Comparison of ENCODE assay signal across 13 cellular contexts in genomic region chr19:45254044-45254531, GRCh38. TPM values are rescaled to one million over a fixed set of nuclear protein-coding genes. Genes with fewer than 3 reads are reported as not detected.
DNase-seq lines count a peak whose midpoint lies in the region; ATAC-seq, FAIRE-seq and TF ChIP-seq lines count a peak whose summit lies in the region.
"Had no signal": no experiment of that assay in that cellular context is flagged by ENCODE, and none has a peak within 500 bp of the region (broad histone marks: within the 10 kb centered on the region; RNA-seq: fewer than 3 reads in every experiment).

No MANE protein-coding gene starts in this region.

- no peak overlapping the region for H3K27ac Mint-ChIP-seq in activated T-helper 1 cell treated with anti-CD3 and anti-CD28 coated beads, Interleukin-12 subunit alpha, Interleukin-12 subunit beta, Interleukin-2, Interleukin-4 antibody, amounts not matched to agents 30 ng/mL and 10 ng/mL and 1 ng/mL, durations not matched to agents 14 hours and 24 hours and 36 hours
- H3K27ac Mint-ChIP-seq: T-helper 1 cell treated with Interleukin-12 subunit alpha and Interleukin-12 subunit beta and Interleukin-4 antibody, amounts not matched to agents 30 μg/mL and 1 μg/mL, for 36 hours had no signal

- no peak for ATAC-seq in HG03175 (IDR thresholded peaks at IDR 0.05; ENCODE audit: unreplicated experiment)
- ATAC-seq in HG02840 (IDR thresholded peaks at IDR 0.05; ENCODE audit: low FRiP score, unreplicated experiment), result no peak

- no peaks in the 10 kb centered on the region for H3K9me3 ChIP-seq in keratinocyte (ENCODE audit: control insufficient read depth, low read depth, low read length)
- H3K9me3 ChIP-seq in prostate gland, result no peaks in the 10 kb centered on the region

- DNase-seq in AG10803 (ENCODE audit: low read depth), result no peak
- DNase-seq in activated T-helper 1 cell treated with anti-CD3 and anti-CD28 coated beads, Interleukin-12 subunit alpha, Interleukin-12 subunit beta, Interleukin-2, Interleukin-4 antibody, amounts not matched to agents 30 ng/mL and 10 ng/mL and 1 ng/mL, durations not matched to agents 14 hours and 24 hours and 36 hours (ENCODE audit: low spot score), result no peak
- DNase-seq in keratinocyte (ENCODE audit: low read depth, low spot score), result no peak
- no peak for DNase-seq in ureter (ENCODE audit: low spot score)
- no peak for DNase-seq in prostate gland (ENCODE audit: low spot score)
- DNase-seq: aorta, NCI-H1930 had no signal

- H3K27ac ChIP-seq in keratinocyte (ENCODE audit: control insufficient read depth, insufficient read depth, low read length) (no peak overlapping the region), prostate gland (no peak overlapping the region)

- H3K9me3 Mint-ChIP-seq in activated T-helper 1 cell treated with anti-CD3 and anti-CD28 coated beads, Interleukin-12 subunit alpha, Interleukin-12 subunit beta, Interleukin-2, Interleukin-4 antibody, amounts not matched to agents 30 ng/mL and 10 ng/mL and 1 ng/mL, durations not matched to agents 14 hours and 24 hours and 36 hours, result no peaks in the 10 kb centered on the region
- H3K9me3 Mint-ChIP-seq: T-helper 1 cell treated with Interleukin-12 subunit alpha and Interleukin-12 subunit beta and Interleukin-4 antibody, amounts not matched to agents 30 μg/mL and 1 μg/mL, for 36 hours had no signal

- TF ChIP-seq POLR2A in prostate gland (IDR thresholded peaks at IDR 0.05), result no peak

- no peak for FAIRE-seq in keratinocyte (lab: Jason Lieb, UNC)

- peaks cover 3% of the 10 kb centered on the region for H3K9me1 ChIP-seq in keratinocyte (ENCODE audit: control insufficient read depth, extremely low read depth, insufficient read depth, low read length)

- no peak overlapping the region for H2AFZ ChIP-seq in keratinocyte (ENCODE audit: control insufficient read depth, low read length)

- peaks cover 19% of the 10 kb centered on the region for H3K4me1 Mint-ChIP-seq in activated T-helper 1 cell treated with anti-CD3 and anti-CD28 coated beads, Interleukin-12 subunit alpha, Interleukin-12 subunit beta, Interleukin-2, Interleukin-4 antibody, amounts not matched to agents 30 ng/mL and 10 ng/mL and 1 ng/mL, durations not matched to agents 14 hours and 24 hours and 36 hours (ENCODE audit: low read depth)

- no peaks in the 10 kb centered on the region for H3K36me3 Mint-ChIP-seq in activated T-helper 1 cell treated with anti-CD3 and anti-CD28 coated beads, Interleukin-12 subunit alpha, Interleukin-12 subunit beta, Interleukin-2, Interleukin-4 antibody, amounts not matched to agents 30 ng/mL and 10 ng/mL and 1 ng/mL, durations not matched to agents 14 hours and 24 hours and 36 hours (ENCODE audit: low read depth)

- peak overlapping the region; percentile 75 for H3K4me3 Mint-ChIP-seq in activated T-helper 1 cell treated with anti-CD3 and anti-CD28 coated beads, Interleukin-12 subunit alpha, Interleukin-12 subunit beta, Interleukin-2, Interleukin-4 antibody, amounts not matched to agents 30 ng/mL and 10 ng/mL and 1 ng/mL, durations not matched to agents 14 hours and 24 hours and 36 hours

- H3K4me1 ChIP-seq in keratinocyte (ENCODE audit: control insufficient read depth, extremely low read depth, insufficient read depth, low read length) (peaks cover 28% of the 10 kb centered on the region), prostate gland (replicated peaks) (peaks cover 6% of the 10 kb centered on the region)

- H3K27me3 ChIP-seq in keratinocyte (ENCODE audit: control insufficient read depth, extremely low read depth, insufficient read depth, low read length) (no peaks in the 10 kb centered on the region), prostate gland (replicated peaks; ENCODE audit: insufficient read depth) (no peaks in the 10 kb centered on the region)

- H3K27me3 Mint-ChIP-seq in activated T-helper 1 cell treated with anti-CD3 and anti-CD28 coated beads, Interleukin-12 subunit alpha, Interleukin-12 subunit beta, Interleukin-2, Interleukin-4 antibody, amounts not matched to agents 30 ng/mL and 10 ng/mL and 1 ng/mL, durations not matched to agents 14 hours and 24 hours and 36 hours (ENCODE audit: insufficient read depth), result peaks cover 2% of the 10 kb centered on the region

- TF ChIP-seq CTCF in AG10803 (conservative IDR thresholded peaks at IDR 0.05; ENCODE audit: low read length) (peak; percentile 16; the same call in 1 of the 2 replicates), GM12874 (IDR thresholded peaks at IDR 0.05; ENCODE audit: insufficient read depth, low read depth, low read length) (peak; percentile 52), keratinocyte (optimal IDR thresholded peaks at IDR 0.05 in 1 of 3, IDR thresholded peaks at IDR 0.05 in 1 of 3, conservative IDR thresholded peaks at IDR 0.05 in 1 of 3; ENCODE audit: extremely low read depth in 1 of 3, insufficient read depth in 2 of 3, low read length in 3 of 3) (peak in 2 of 3 experiments; percentile 22 to 35), prostate gland (IDR thresholded peaks at IDR 0.05) (no peak)

- peak overlapping the region; percentile 91 for H3K4me2 ChIP-seq in keratinocyte (ENCODE audit: control insufficient read depth, extremely low read depth, insufficient read depth, low read depth, low read length)

- WGBS in prostate gland, result 38% methylated on average over 4 of the region's 11 CpGs

- dilution Hi-C loops in keratinocyte (cut with MboI; ENCODE audit: extremely low pct_ligation_motif_present, low sequenced_read_pairs), result no loop called here

- intact Hi-C loops in activated T-helper 1 cell treated with anti-CD3 and anti-CD28 coated beads, Interleukin-12 subunit alpha, Interleukin-12 subunit beta, Interleukin-2, Interleukin-4 antibody, amounts not matched to agents 30 ng/mL and 10 ng/mL and 1 ng/mL, durations not matched to agents 14 hours and 24 hours and 36 hours (cut with micrococcal nuclease), result loop anchor here (5.0 kb wide), 2 partner anchors 177 to 233 kb away; partner anchors contain the start of genes GEMIN7 and ZNF296
- intact Hi-C loops in prostate gland (cut with DNase I), result no loop called here

- peaks cover 15% of the 10 kb centered on the region for H4K20me1 ChIP-seq in keratinocyte (ENCODE audit: control insufficient read depth, extremely low read depth, insufficient read depth, low read length)

- H3K36me3 ChIP-seq in keratinocyte (ENCODE audit: control insufficient read depth in 2 of 2, extremely low read depth in 1 of 2, insufficient read depth in 2 of 2, low read length in 2 of 2) (peaks cover 1 to 17% of the 10 kb centered on the region in 2 experiments), prostate gland (no peaks in the 10 kb centered on the region)

- H3K4me3 ChIP-seq in AG10803 (ENCODE audit: low read length) (no peak overlapping the region), keratinocyte (ENCODE audit: control insufficient read depth in 2 of 3, extremely low read depth in 1 of 3, insufficient read depth in 2 of 3, low read depth in 1 of 3, low read length in 3 of 3) (no peak overlapping the region), prostate gland (no peak overlapping the region)
- H3K4me3 ChIP-seq: skin epidermis had no signal

- H3K79me2 ChIP-seq in keratinocyte (ENCODE audit: control insufficient read depth, insufficient read depth, low read length), result peaks cover 64% of the 10 kb centered on the region

- H3K9ac ChIP-seq in keratinocyte (ENCODE audit: control insufficient read depth, extremely low read depth, insufficient read depth, low read length), result no peak overlapping the region

RNA-seq across cellular contexts. Expression of gene MARK4, which starts 3.0 kb away (rescaled TPM):
- 27.1 and 27.2 TPM in 2 replicates for total RNA-seq in activated T-helper 1 cell treated with anti-CD3 and anti-CD28 coated beads, Interleukin-12 subunit alpha, Interleukin-12 subunit beta, Interleukin-2, Interleukin-4 antibody, amounts not matched to agents 30 ng/mL and 10 ng/mL and 1 ng/mL, durations not matched to agents 14 hours and 24 hours and 36 hours
- 16.9 to 38.0 TPM (median 19.7 TPM) in 3 replicates for polyA plus RNA-seq in keratinocyte
- polyA plus RNA-seq in keratinocyte (2011; ENCODE audit: low read depth), result 61.7 TPM
- polyA plus RNA-seq in keratinocyte (2011; cell fraction: cytosol; rRNA removed), result 29.2 and 34.8 TPM in 2 replicates
- 42.3 and 53.8 TPM in 2 replicates for polyA plus RNA-seq in keratinocyte (2011; cell fraction: nucleus; rRNA removed)
- 37.5 and 39.9 TPM in 2 replicates for polyA plus RNA-seq in keratinocyte (2012; ENCODE audit: low replicate concordance)
- polyA minus RNA-seq in keratinocyte, result 33.0 to 71.5 TPM (median 34.9 TPM) in 3 replicates
- polyA minus RNA-seq in keratinocyte (2011; cell fraction: cytosol; rRNA and poly(A)+ RNA removed), result 29.9 TPM
- polyA minus RNA-seq in keratinocyte (2011; cell fraction: nucleus; rRNA and poly(A)+ RNA removed), result 14.9 and 35.7 TPM in 2 replicates
- 32.0 TPM for total RNA-seq in ureter
- 100 to 1,000 TPM in 1 of 2 donors, 10 to 100 TPM in 1; 24.3 to 120 TPM for total RNA-seq in prostate gland

RNA-seq across cellular contexts. Expression of gene EXOC3L2, which starts 8.9 kb away (rescaled TPM):
- total RNA-seq in activated T-helper 1 cell treated with anti-CD3 and anti-CD28 coated beads, Interleukin-12 subunit alpha, Interleukin-12 subunit beta, Interleukin-2, Interleukin-4 antibody, amounts not matched to agents 30 ng/mL and 10 ng/mL and 1 ng/mL, durations not matched to agents 14 hours and 24 hours and 36 hours, result not detected in 2 replicates
- 0.08 to 0.28 TPM (median 0.09 TPM) in 3 replicates for polyA plus RNA-seq in keratinocyte
- polyA plus RNA-seq in keratinocyte (2011; ENCODE audit: low read depth), result not detected
- polyA plus RNA-seq in keratinocyte (2011; cell fraction: cytosol; rRNA removed), result 0.07 and 0.26 TPM in 2 replicates
- polyA plus RNA-seq in keratinocyte (2011; cell fraction: nucleus; rRNA removed), result 0.04 and 0.15 TPM in 2 replicates
- 0.17 and 0.47 TPM in 2 replicates for polyA plus RNA-seq in keratinocyte (2012; ENCODE audit: low replicate concordance)
- polyA minus RNA-seq in keratinocyte, result 0.33 TPM in 1 of 3 replicates, not detected in the others
- polyA minus RNA-seq in keratinocyte (2011; cell fraction: cytosol; rRNA and poly(A)+ RNA removed), result not detected
- polyA minus RNA-seq in keratinocyte (2011; cell fraction: nucleus; rRNA and poly(A)+ RNA removed), result not detected in 2 replicates
- total RNA-seq in ureter, result 7.2 TPM
- total RNA-seq in prostate gland, result 10 to 100 TPM in 1 of 2 donors, 1 to 10 TPM in 1; 5.8 to 27.0 TPM
- total RNA-seq: G401 had no signal

Comparison
In these comparisons a context has a peak if more than half of its experiments do, and no peak if none do; other contexts are left out.
1. CTCF ChIP-seq: peak in AG10803 (single experiment), GM12874 (single experiment) and keratinocyte (2 of 3); none in prostate gland (0 of 4).